ENCODE assay signal across 18 cellular contexts in genomic region chr19:31418055-31418454, GRCh38.
DNase-seq lines count a peak whose midpoint lies in the region; ATAC-seq, FAIRE-seq and TF ChIP-seq lines count a peak whose summit lies in the region.
"Had no signal": no experiment of that assay in that cellular context is flagged by ENCODE, and none has a peak within 500 bp of the region (broad histone marks: within the 10 kb centered on the region; RNA-seq: fewer than 3 reads in every experiment).

No MANE protein-coding gene starts in this region.

- H3K36me3 ChIP-seq in H1 (ENCODE audit: control insufficient read depth in 2 of 4, insufficient read depth in 4 of 4, low read length in 3 of 4) (no peaks in the 10 kb centered on the region), iPS-20b (ENCODE audit: insufficient read depth, low read depth, low read length) (no peaks in the 10 kb centered on the region)

- H2AK5ac ChIP-seq in H9 (ENCODE audit: insufficient read length, low read length) (no peak overlapping the region), H1 (ENCODE audit: low read depth, low read length) (peak overlapping the region; percentile 70; the same call in 1 of the 2 replicates)

- no peaks in the 10 kb centered on the region for H3K9me3 ChIP-seq in H9 (ENCODE audit: control insufficient read depth, low read depth, low read length)
- H3K9me3 ChIP-seq in H1 (ENCODE audit: insufficient read depth in 2 of 2, low read depth in 1 of 2, low read length in 1 of 2): no peaks in the 10 kb centered on the region
- H3K9me3 ChIP-seq in iPS-20b (ENCODE audit: insufficient read depth, low read depth, low read length): no peaks in the 10 kb centered on the region

- H2BK120ac ChIP-seq in H9 (ENCODE audit: low read depth, low read length, poor library complexity, severe bottlenecking) (no peak overlapping the region), H1 (replicated peaks; ENCODE audit: low read depth, low read length) (peak overlapping the region; percentile 97)

- CTCF ChIA-PET in H1 (lab: Charles Lee; ENCODE audit: partially characterized antibody): interaction anchor here (0.6 to 0.7 kb wide), 2 partner anchors 9 to 39 kb away, joined by 3 read pairs; no protein-coding TSS in a partner anchor

- H3K9me3 Mint-ChIP-seq in H9: no peaks in the 10 kb centered on the region
- H3K9me3 Mint-ChIP-seq: CD8-positive, alpha-beta memory T cell had no signal

- no peak overlapping the region for H3K18ac ChIP-seq in H9 (ENCODE audit: insufficient read length, low read depth, low read length)
- H3K18ac ChIP-seq in H1 (ENCODE audit: extremely low read depth, low read length): peak overlapping the region; percentile 93

- H3K56ac ChIP-seq in H9 (ENCODE audit: insufficient read length, low read depth, low read length) (peak overlapping the region; percentile 31), H1 (replicated peaks; ENCODE audit: insufficient read length, low read depth, low read length) (no peak overlapping the region)

- no peak overlapping the region for H2BK12ac ChIP-seq in H9 (ENCODE audit: insufficient read length, low read depth, low read length)
- H2BK12ac ChIP-seq in H1 (ENCODE audit: low read depth, low read length): peak overlapping the region; percentile 88; the same call in 1 of the 2 replicates

- TF ChIP-seq POLR2A in H1 (IDR thresholded peaks at IDR 0.05; ENCODE audit: control extremely low read depth in 1 of 2, low read depth in 2 of 2, low read length in 2 of 2): peak in 1 of 2 experiments; percentile 25; a peak in 2 of 3 replicates

- TF ChIP-seq EP300 in H1 (IDR thresholded peaks at IDR 0.05; ENCODE audit: borderline replicate concordance in 1 of 2, low read depth in 2 of 2, low read length in 2 of 2): peak in 1 of 2 experiments; percentile 34; a peak in 1 of 3 replicates

- POLR2A ChIA-PET in H1 (lab: Charles Lee; ENCODE audit: partially characterized antibody): interaction anchor here (1.2 to 3.7 kb wide), 10 partner anchors 10 to 131 kb away, joined by 3 to 26 read pairs (median 6); no protein-coding TSS in a partner anchor

- no peak for ATAC-seq in HG02678 (IDR thresholded peaks at IDR 0.05; ENCODE audit: unreplicated experiment)
- ATAC-seq: SK-N-SH treated with all-trans-retinoic acid at 6 μM for 48 hours had no signal

- H3K4me1 Mint-ChIP-seq in H9: peaks cover 70 to 71% of the 10 kb centered on the region in 2 experiments
- H3K4me1 Mint-ChIP-seq: CD8-positive, alpha-beta memory T cell; IgD-negative memory B cell had no signal

- H2BK20ac ChIP-seq in H9 (ENCODE audit: low read depth, low read length, poor library complexity, severe bottlenecking): no peak overlapping the region
- peak overlapping the region; percentile 62 for H2BK20ac ChIP-seq in H1 (ENCODE audit: low read length)

- H3K27me3 Mint-ChIP-seq in H9 (ENCODE audit: low read depth): no peaks in the 10 kb centered on the region
- H3K27me3 Mint-ChIP-seq: IgD-negative memory B cell had no signal

- no peak overlapping the region for H2AFZ ChIP-seq in H9 (ENCODE audit: low read length)
- H2AFZ ChIP-seq in H1 (ENCODE audit: low read length): no peak overlapping the region
- H2AFZ ChIP-seq: PC-9 had no signal

- no peak overlapping the region for H3T11ph ChIP-seq in H9 (ENCODE audit: low read length)

- no peaks in the 10 kb centered on the region; a peak in 2 of 7 replicates for H3K36me3 Mint-ChIP-seq in H9 (ENCODE audit: insufficient read depth in 1 of 3, low read depth in 3 of 3)
- H3K36me3 Mint-ChIP-seq: CD8-positive, alpha-beta memory T cell; IgD-negative memory B cell had no signal

- DNase-seq in H9 (peak; percentile 86), H1 (ENCODE audit: low read depth in 1 of 2, low spot score in 2 of 2) (peak in 1 of 2 experiments; percentile 57), urothelium cell line (ENCODE audit: low spot score) (peak; percentile 14), HCEC 1CT (no peak)
- no peak for DNase-seq in effector CD4-positive, alpha-beta T cell
- DNase-seq: CD8-positive, alpha-beta memory T cell; MV-4-11; NCI-H1417 treated with DMSO at 0.1 percent for 48 hours; NCI-H2081; NCI-H2227 treated with DMSO at 0.1 percent for 48 hours; NCI-H526 treated with DMSO at 0.1 percent for 48 hours; PC-9; SHP77 had no signal

- H4K91ac ChIP-seq in H9 (ENCODE audit: insufficient read length, low read depth, low read length) (no peak overlapping the region), H1 (replicated peaks; ENCODE audit: insufficient read length, low read length) (peak overlapping the region; percentile 89)

- H4K8ac ChIP-seq in H9 (replicated peaks; ENCODE audit: insufficient read length, low read depth, low read length) (no peak overlapping the region), H1 (ENCODE audit: extremely low read depth, insufficient read depth, low read length) (no peak overlapping the region)

- H3K79me2 ChIP-seq in H9 (ENCODE audit: insufficient read depth, low read length): no peaks in the 10 kb centered on the region
- H3K79me2 ChIP-seq in H1 (ENCODE audit: control insufficient read depth in 1 of 2, insufficient read depth in 2 of 2, low read length in 2 of 2): no peaks in the 10 kb centered on the region

- H3K79me1 ChIP-seq in H9 (ENCODE audit: insufficient read depth, low read depth, low read length, poor library complexity, severe bottlenecking) (no peaks in the 10 kb centered on the region), H1 (ENCODE audit: low read depth, low read length) (no peaks in the 10 kb centered on the region)

- no peaks in the 10 kb centered on the region for H3K27me3 ChIP-seq in H9 (ENCODE audit: insufficient read depth, low read length)
- H3K27me3 ChIP-seq in H1 (replicated peaks in 1 of 4; ENCODE audit: control insufficient read depth in 3 of 4, extremely low read depth in 1 of 4, insufficient read depth in 3 of 4, low read length in 3 of 4): no peaks in the 10 kb centered on the region
- H3K27me3 ChIP-seq in iPS-20b (ENCODE audit: insufficient read depth, low read length): no peaks in the 10 kb centered on the region

- no peak overlapping the region for H3K23ac ChIP-seq in H9 (ENCODE audit: insufficient read length, low read depth, low read length)
- no peak overlapping the region for H3K23ac ChIP-seq in H1 (ENCODE audit: insufficient read length)

- peak overlapping the region; percentile 52 for H3K4me2 ChIP-seq in H9 (ENCODE audit: insufficient read depth, insufficient read length, low read length)
- H3K4me2 ChIP-seq in H1 (ENCODE audit: insufficient read depth in 1 of 2, low read depth in 2 of 2, low read length in 2 of 2): peak overlapping the region; percentile 49 to 73; a peak in 3 of 4 replicates
- H3K4me2 ChIP-seq: PC-9 had no signal

- TF ChIP-seq CTCF in H9 (conservative IDR thresholded peaks at IDR 0.05) (0 out of 3 replicates have a peak, but pooled peaks have one; percentile 21), H1 (IDR thresholded peaks at IDR 0.05; ENCODE audit: control extremely low read depth in 1 of 3, insufficient read depth in 1 of 3, low read depth in 1 of 3, low read length in 3 of 3) (peak in 2 of 3 experiments; percentile 22 to 23; a peak in 2 of 4 replicates)

- WGBS in H9 (ENCODE audit: extremely low coverage, insufficient read length, low lambda C conversion rate): no CpG with 5 or more reads among the region's 6 CpGs
- WGBS in H1 (ENCODE audit: extremely low coverage in 1 of 2, insufficient coverage in 1 of 2, insufficient read length in 1 of 2, insufficient replicate concordance in 2 of 2, low coverage in 1 of 2, low lambda C conversion rate in 2 of 2, missing lambda C conversion rate in 1 of 2), 2 experiments: 16% methylated on average over 6 of the region's 6 CpGs; no CpG with 5 or more reads in 1 of the 2 experiments

- H4K5ac ChIP-seq in H9 (ENCODE audit: insufficient read length, low read depth, low read length): no peak overlapping the region
- peak overlapping the region; percentile 19 for H4K5ac ChIP-seq in H1 (ENCODE audit: insufficient read length, low read depth, low read length)

- H2BK5ac ChIP-seq in H9 (ENCODE audit: insufficient read length, low read length): no peak overlapping the region
- peak overlapping the region; percentile 100 for H2BK5ac ChIP-seq in H1 (ENCODE audit: low read depth, low read length)

- H3K23me2 ChIP-seq in H9 (ENCODE audit: insufficient read length, low read depth, low read length, poor library complexity, severe bottlenecking) (no peaks in the 10 kb centered on the region), H1 (ENCODE audit: low read depth, low read length) (0 out of 2 replicates have a peak, but pooled peaks cover 2% of the 10 kb centered on the region)

- H3K4me1 ChIP-seq in H9 (ENCODE audit: insufficient read depth, low read length) (peaks cover 26% of the 10 kb centered on the region; the same call in 1 of the 2 replicates), H1 (replicated peaks in 1 of 4; ENCODE audit: control insufficient read depth in 3 of 4, insufficient read depth in 4 of 4, low read length in 3 of 4) (peaks cover 14 to 44% (median 36%) of the 10 kb centered on the region in 4 experiments), iPS-20b (ENCODE audit: insufficient read depth, low read length) (peaks cover 41% of the 10 kb centered on the region)

- H3K14ac ChIP-seq in H9 (ENCODE audit: insufficient read depth, low read length) (no peak overlapping the region), H1 (ENCODE audit: insufficient read length) (no peak overlapping the region)

- peak overlapping the region; percentile 40 to 41; a peak in 3 of 5 replicates for H3K4me3 Mint-ChIP-seq in H9
- H3K4me3 Mint-ChIP-seq: CD8-positive, alpha-beta memory T cell; IgD-negative memory B cell had no signal

- no peak overlapping the region for H3K4ac ChIP-seq in H9 (ENCODE audit: low read depth, low read length)
- peak overlapping the region; percentile 37 for H3K4ac ChIP-seq in H1 (replicated peaks; ENCODE audit: insufficient read length, low read depth, low read length)

- H3K27ac ChIP-seq in H9 (ENCODE audit: insufficient read length, low read depth, low read length): peak overlapping the region; percentile 95
- peak overlapping the region; percentile 92; the same call in 1 of the 2 replicates for H3K27ac ChIP-seq in H1 (ENCODE audit: low read depth, low read length)
- H3K27ac ChIP-seq in iPS-20b (ENCODE audit: low read length): peak overlapping the region; percentile 86
- H3K27ac ChIP-seq: PC-9 had no signal

- no peak overlapping the region for H2BK15ac ChIP-seq in H9 (ENCODE audit: low read depth, low read length)
- H2BK15ac ChIP-seq in H1 (ENCODE audit: low read length): no peak overlapping the region

- H3K27ac Mint-ChIP-seq in H9: peak overlapping the region; percentile 62 to 97 (median 93)
- H3K27ac Mint-ChIP-seq: CD8-positive, alpha-beta memory T cell; IgD-negative memory B cell had no signal

- H3K9ac ChIP-seq in H9 (ENCODE audit: extremely low read depth, insufficient read length, low read length): no peak overlapping the region
- H3K9ac ChIP-seq in H1 (replicated peaks in 1 of 4; ENCODE audit: extremely low read depth in 1 of 4, low read depth in 3 of 4, low read length in 3 of 4): peak overlapping the region in 2 of 4 experiments; percentile 13 to 26; a peak in 3 of 7 replicates
- peak overlapping the region; percentile 79 for H3K9ac ChIP-seq in iPS-20b (ENCODE audit: low read depth, low read length)

- FAIRE-seq in H1 (lab: Jason Lieb, UNC) (peak; percentile 42), urothelium cell line (lab: Jason Lieb, UNC) (peak; percentile 32)
- FAIRE-seq: H54 had no signal

- no peaks in the 10 kb centered on the region for H4K20me1 ChIP-seq in H9 (ENCODE audit: control insufficient read depth, insufficient read depth, insufficient read length)
- no peaks in the 10 kb centered on the region for H4K20me1 ChIP-seq in H1 (replicated peaks in 1 of 2; ENCODE audit: control insufficient read depth in 1 of 2, insufficient read depth in 2 of 2, low read length in 2 of 2)

- peak in 1 of 2 experiments; percentile 27; a peak in 1 of 4 replicates for TF ChIP-seq RAD21 in H1 (IDR thresholded peaks at IDR 0.05 in 1 of 2, conservative IDR thresholded peaks at IDR 0.05 in 1 of 2; ENCODE audit: low read depth in 2 of 2, low read length in 2 of 2)

- H3K4me3 ChIP-seq in H1 (ENCODE audit: extremely low read depth in 1 of 4, insufficient read depth in 2 of 4, low read depth in 3 of 4, low read length in 4 of 4): peak overlapping the region in 1 of 4 experiments; percentile 41; a peak in 1 of 8 replicates
- peak overlapping the region; percentile 44; the same call in 1 of the 2 replicates for H3K4me3 ChIP-seq in iPS-20b (ENCODE audit: low read length)
- H3K4me3 ChIP-seq: PC-9 had no signal

Comparison
In these comparisons a context has a peak if more than half of its experiments do, and no peak if none do; other contexts are left out.
1. DNase-seq: peak in H9 (single experiment) and urothelium cell line (single experiment); none in HCEC 1CT (single experiment) and effector CD4-positive, alpha-beta T cell (single experiment).
2. Peak in every context shown above with its lines, with median percentiles within 50 percentile points of each other: H3K27ac ChIP-seq.